In the genomic region with DNA sequence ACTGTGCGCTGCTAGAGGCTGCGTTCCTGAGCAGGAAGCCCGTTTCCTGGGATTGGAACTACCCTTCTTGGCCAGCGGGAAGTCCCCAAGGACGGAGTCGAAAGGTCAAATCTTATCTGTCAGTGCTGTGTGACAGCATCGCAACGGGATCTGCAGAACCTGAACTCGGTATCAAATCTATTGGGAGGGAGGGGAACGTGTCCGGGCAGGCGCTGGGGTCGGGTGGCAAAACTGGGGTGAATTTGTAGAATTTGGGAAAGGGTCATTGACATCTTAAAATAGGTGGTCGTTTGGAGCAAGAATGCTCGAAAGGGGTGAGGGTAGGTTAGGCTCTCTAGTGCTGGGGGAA, we compare ENCODE assay signal across 8 cellular contexts. TPM values are rescaled to one million over a fixed set of nuclear protein-coding genes. Genes with fewer than 3 reads are reported as not detected.
DNase-seq lines count a peak whose midpoint lies in the region; ATAC-seq and TF ChIP-seq lines count a peak whose summit lies in the region.

No MANE protein-coding gene starts in this region.

- no peaks in the 10 kb centered on the region for H3K79me2 ChIP-seq in H9 (ENCODE audit: insufficient read depth, low read length)

- H4K20me1 ChIP-seq in H9 (ENCODE audit: control insufficient read depth, insufficient read depth, insufficient read length) = no peaks in the 10 kb centered on the region

- H3T11ph ChIP-seq in H9 (ENCODE audit: low read length) = no peak overlapping the region

- no peak overlapping the region for H3K27ac ChIP-seq in H9 (ENCODE audit: insufficient read length, low read depth, low read length)
- H3K27ac ChIP-seq in iPS DF 6.9 (ENCODE audit: low read length) = no peak overlapping the region

- H3K36me3 ChIP-seq in iPS DF 6.9 (ENCODE audit: control insufficient read depth, insufficient read depth, low read length) = no peaks in the 10 kb centered on the region

- no peak overlapping the region for H4K91ac ChIP-seq in H9 (ENCODE audit: insufficient read length, low read depth, low read length)

- no peak overlapping the region for H4K8ac ChIP-seq in H9 (replicated peaks; ENCODE audit: insufficient read length, low read depth, low read length)

- H3K4me3 Mint-ChIP-seq in H9 = peak overlapping the region; percentile 99 to 100
- peak overlapping the region; percentile 99 for H3K4me3 Mint-ChIP-seq in stimulated activated memory B cell treated with anti-CD40 and anti-IgM and Interleukin-4, amounts not matched to agents 10 μg/mL and 1 μg/mL and 100 μg/mL, for 72 hours

- no peaks in the 10 kb centered on the region for H3K79me1 ChIP-seq in H9 (ENCODE audit: insufficient read depth, low read depth, low read length, poor library complexity, severe bottlenecking)

- no peaks in the 10 kb centered on the region for H3K9me3 ChIP-seq in H9 (ENCODE audit: control insufficient read depth, low read depth, low read length)
- H3K9me3 ChIP-seq in iPS DF 6.9 (ENCODE audit: control insufficient read depth, insufficient read depth, low read length) = no peaks in the 10 kb centered on the region

- H3K27me3 Mint-ChIP-seq in H9 (ENCODE audit: low read depth) = peaks cover 14% of the 10 kb centered on the region
- H3K27me3 Mint-ChIP-seq in stimulated activated memory B cell treated with anti-CD40 and anti-IgM and Interleukin-4, amounts not matched to agents 10 μg/mL and 1 μg/mL and 100 μg/mL, for 72 hours = no peaks in the 10 kb centered on the region

- H3K4me1 ChIP-seq in H9 (ENCODE audit: insufficient read depth, low read length) (no peaks in the 10 kb centered on the region), iPS DF 6.9 (ENCODE audit: control insufficient read depth, insufficient read depth, low read length) (no peaks in the 10 kb centered on the region)

- TF ChIP-seq CTCF in H9 (conservative IDR thresholded peaks at IDR 0.05) (no peak), WI38 (IDR thresholded peaks at IDR 0.05; ENCODE audit: low read depth, low read length) (no peak)

- H2AK5ac ChIP-seq in H9 (ENCODE audit: insufficient read length, low read length) = no peak overlapping the region

- H2BK15ac ChIP-seq in H9 (ENCODE audit: low read depth, low read length) = no peak overlapping the region

- H4K5ac ChIP-seq in H9 (ENCODE audit: insufficient read length, low read depth, low read length) = no peak overlapping the region

- no peak overlapping the region for H2BK20ac ChIP-seq in H9 (ENCODE audit: low read depth, low read length, poor library complexity, severe bottlenecking)

- peak overlapping the region; percentile 89 for H3K4me3 ChIP-seq in WI38 (ENCODE audit: low read depth, low read length)
- peak overlapping the region; percentile 83; the same call in 1 of the 2 replicates for H3K4me3 ChIP-seq in iPS DF 6.9 (ENCODE audit: low read length)

- no peak overlapping the region for H2BK12ac ChIP-seq in H9 (ENCODE audit: insufficient read length, low read depth, low read length)

- H3K4me1 Mint-ChIP-seq in H9 = peaks cover 35 to 36% of the 10 kb centered on the region in 2 experiments
- H3K4me1 Mint-ChIP-seq in stimulated activated memory B cell treated with anti-CD40 and anti-IgM and Interleukin-4, amounts not matched to agents 10 μg/mL and 1 μg/mL and 100 μg/mL, for 72 hours = peaks cover 16% of the 10 kb centered on the region

- WGBS in H9 (ENCODE audit: extremely low coverage, insufficient read length, low lambda C conversion rate) = no CpG with 5 or more reads among the region's 15 CpGs
- WGBS in iPS DF 6.9 (ENCODE audit: insufficient coverage, insufficient read length) = no CpG with 5 or more reads among the region's 15 CpGs

- no peak overlapping the region for H3K56ac ChIP-seq in H9 (ENCODE audit: insufficient read length, low read depth, low read length)

- DNase-seq in H9 (no peak), iPS DF 6.9 (ENCODE audit: low read depth, low spot score) (no peak), NCI-H2171 (lab: John Stamatoyannopoulos, UW) (no peak), HK-2 (ENCODE audit: unreplicated experiment) (no peak)

- peak overlapping the region; percentile 15 for H2AFZ ChIP-seq in H9 (ENCODE audit: low read length)

- H3K4ac ChIP-seq in H9 (ENCODE audit: low read depth, low read length) = no peak overlapping the region

- peak overlapping the region in 1 of 3 experiments; percentile 94; a peak in 1 of 7 replicates for H3K27ac Mint-ChIP-seq in H9
- H3K27ac Mint-ChIP-seq in stimulated activated memory B cell treated with anti-CD40 and anti-IgM and Interleukin-4, amounts not matched to agents 10 μg/mL and 1 μg/mL and 100 μg/mL, for 72 hours = peak overlapping the region; percentile 92

- H3K18ac ChIP-seq in H9 (ENCODE audit: insufficient read length, low read depth, low read length) = no peak overlapping the region

- H3K27me3 ChIP-seq in H9 (ENCODE audit: insufficient read depth, low read length) (no peaks in the 10 kb centered on the region; the same call in 1 of the 2 replicates), iPS DF 6.9 (ENCODE audit: control insufficient read depth, insufficient read depth, low read length) (no peaks in the 10 kb centered on the region)

- peak overlapping the region; percentile 57 for H3K4me2 ChIP-seq in H9 (ENCODE audit: insufficient read depth, insufficient read length, low read length)

- no peak overlapping the region for H2BK5ac ChIP-seq in H9 (ENCODE audit: insufficient read length, low read length)

- H3K9ac ChIP-seq in H9 (ENCODE audit: extremely low read depth, insufficient read length, low read length) = no peak overlapping the region

- peaks cover 4% of the 10 kb centered on the region for H3K23me2 ChIP-seq in H9 (ENCODE audit: insufficient read length, low read depth, low read length, poor library complexity, severe bottlenecking)

- H3K14ac ChIP-seq in H9 (ENCODE audit: insufficient read depth, low read length) = no peak overlapping the region; the same call in 1 of the 2 replicates

- H3K36me3 Mint-ChIP-seq in H9 (ENCODE audit: insufficient read depth in 1 of 3, low read depth in 3 of 3) = peaks cover 0 to 2% (median 0%) of the 10 kb centered on the region in 3 experiments; a peak in 3 of 7 replicates
- no peaks in the 10 kb centered on the region for H3K36me3 Mint-ChIP-seq in stimulated activated memory B cell treated with anti-CD40 and anti-IgM and Interleukin-4, amounts not matched to agents 10 μg/mL and 1 μg/mL and 100 μg/mL, for 72 hours

- H3K23ac ChIP-seq in H9 (ENCODE audit: insufficient read length, low read depth, low read length) = no peak overlapping the region

- no peaks in the 10 kb centered on the region for H3K9me3 Mint-ChIP-seq in H9
- no peaks in the 10 kb centered on the region for H3K9me3 Mint-ChIP-seq in stimulated activated memory B cell treated with anti-CD40 and anti-IgM and Interleukin-4, amounts not matched to agents 10 μg/mL and 1 μg/mL and 100 μg/mL, for 72 hours

- ATAC-seq in stimulated activated memory B cell treated with anti-CD40 and anti-IgM and Interleukin-4, amounts not matched to agents 10 μg/mL and 1 μg/mL and 100 μg/mL, for 72 hours = no peak
- no peak for ATAC-seq in HG03159 (IDR thresholded peaks at IDR 0.05; ENCODE audit: unreplicated experiment)
- ATAC-seq in HG03139 (IDR thresholded peaks at IDR 0.05; ENCODE audit: unreplicated experiment) = no peak

- no peak overlapping the region for H2BK120ac ChIP-seq in H9 (ENCODE audit: low read depth, low read length, poor library complexity, severe bottlenecking)

RNA-seq across cellular contexts. Expression of gene ARPC5, which starts 0.7 kb away (rescaled TPM):
- 67.7 and 69.7 TPM in 2 replicates for total RNA-seq in H9 (2021)

RNA-seq across cellular contexts. Expression of gene APOBEC4, which starts 16.8 kb away (rescaled TPM):
- not detected in 2 replicates for total RNA-seq in H9 (2021)

RNA-seq across cellular contexts. Expression of gene NCF2, which starts 46.0 kb away (rescaled TPM):
- total RNA-seq in H9 (2021) = not detected in 2 replicates
